In genomic region chr2:58046335-58046584, GRCh38 we compare ENCODE assay signal across 8 cellular contexts. TPM values are rescaled to one million over a fixed set of nuclear protein-coding genes. Genes with fewer than 3 reads are reported as not detected.
DNase-seq lines count a peak whose midpoint lies in the region; ATAC-seq, FAIRE-seq and TF ChIP-seq lines count a peak whose summit lies in the region.

No MANE protein-coding gene starts in this region.

- no peaks in the 10 kb centered on the region for H4K20me1 ChIP-seq in DND-41 (ENCODE audit: insufficient read depth, low read length)

- H3K9me3 ChIP-seq in DND-41 (ENCODE audit: insufficient read depth, low read length, severe bottlenecking) (no peaks in the 10 kb centered on the region), muscle layer of colon (ENCODE audit: low read length) (no peaks in the 10 kb centered on the region)

- H3K27ac ChIP-seq in DND-41 (ENCODE audit: low read length) (peak overlapping the region; percentile 75), cingulate gyrus (ENCODE audit: low read depth, low read length) (peak overlapping the region; percentile 67), muscle layer of colon (ENCODE audit: low read depth, low read length) (peak overlapping the region; percentile 71)

- peak overlapping the region; percentile 70 for H3K4me2 ChIP-seq in DND-41 (ENCODE audit: insufficient read depth, low read length)

- no peaks in the 10 kb centered on the region for H3K27me3 ChIP-seq in DND-41 (ENCODE audit: insufficient read depth, low read length, poor library complexity)
- H3K27me3 ChIP-seq in muscle layer of colon (ENCODE audit: control insufficient read depth in 1 of 2, insufficient read depth in 2 of 2, low read length in 2 of 2) = no peaks in the 10 kb centered on the region

- H3K79me2 ChIP-seq in DND-41 (ENCODE audit: insufficient read depth, low read length) = peaks cover 3% of the 10 kb centered on the region; the same call in 1 of the 2 replicates

- ATAC-seq in DND-41 (ENCODE audit: insufficient read depth, low read depth) = no peak
- peak; percentile 13 for ATAC-seq in HG03575 (IDR thresholded peaks at IDR 0.05; ENCODE audit: extremely low read depth, insufficient number of reproducible peaks, low FRiP score, unreplicated experiment)
- ATAC-seq in GM21360 (IDR thresholded peaks at IDR 0.05; ENCODE audit: unreplicated experiment) = no peak

- DNase-seq in DND-41 = no peak
- DNase-seq in CD1c-positive myeloid dendritic cell (ENCODE audit: extremely low spot score) = no peak
- no peak for DNase-seq in frontal cortex (ENCODE audit: low spot score in 2 of 2)
- DNase-seq in GF-D8 (lab: John Stamatoyannopoulos, UW) = no peak

- peaks cover 35% of the 10 kb centered on the region for H3K4me1 ChIP-seq in DND-41 (ENCODE audit: insufficient read depth, low read length)
- H3K4me1 ChIP-seq in muscle layer of colon (ENCODE audit: insufficient read depth, low read length) = peaks cover 6% of the 10 kb centered on the region

- H2AFZ ChIP-seq in DND-41 (ENCODE audit: low read depth, low read length) = peak overlapping the region; percentile 88

- H3K4me3 ChIP-seq in DND-41 (ENCODE audit: low read depth in 1 of 2, low read length in 2 of 2) = peak overlapping the region; percentile 43 to 68; a peak in 3 of 4 replicates
- H3K4me3 ChIP-seq in muscle layer of colon (ENCODE audit: low read depth in 1 of 2, low read length in 2 of 2) = peak overlapping the region; percentile 62 to 71

- H3K9ac ChIP-seq in DND-41 (ENCODE audit: low read depth, low read length) (peak overlapping the region; percentile 78), muscle layer of colon (ENCODE audit: low read length) (peak overlapping the region; percentile 85)

- no peak for FAIRE-seq in frontal cortex (lab: Jason Lieb, UNC)

- TF ChIP-seq CTCF in DND-41 (IDR thresholded peaks at IDR 0.05; ENCODE audit: borderline replicate concordance, extremely low read depth, low read length, poor library complexity, severe bottlenecking) = no peak

- H3K36me3 ChIP-seq in DND-41 (ENCODE audit: insufficient read depth, low read length) (peaks cover 5% of the 10 kb centered on the region; the same call in 1 of the 2 replicates), muscle layer of colon (ENCODE audit: insufficient read depth, low read length) (no peaks in the 10 kb centered on the region)

RNA-seq across cellular contexts. Expression of gene VRK2, which starts 0.3 kb away (rescaled TPM):
- total RNA-seq in frontal cortex = 6.1 TPM
